ENCODE assay signal across 11 cellular contexts in genomic region chr11:121538054-121538453, GRCh38.
DNase-seq lines count a peak whose midpoint lies in the region; ATAC-seq and TF ChIP-seq lines count a peak whose summit lies in the region.
"Had no signal": no experiment of that assay in that cellular context is flagged by ENCODE, and none has a peak within 500 bp of the region (broad histone marks: within the 10 kb centered on the region; RNA-seq: fewer than 3 reads in every experiment).

No MANE protein-coding gene starts in this region.

- intact Hi-C loops in CD8-positive, alpha-beta T cell (cut with DNase I, micrococcal nuclease) = loop anchor here (2.0 to 5.0 kb wide), 2 partner anchors 17 to 221 kb away; no protein-coding TSS in a partner anchor
- intact Hi-C loops in dorsolateral prefrontal cortex (cut with DNase I) = loop anchor here in 1 of 2 donors (5.0 kb wide), 1 partner anchor 86 kb away; the partner anchor contains the start of genes SORL1 and SORL1-AS1

- CTCF ChIA-PET in CD8-positive, alpha-beta T cell (lab: Charles Lee) = interaction anchor here (0.7 kb wide), 1 partner anchor 36 kb away, joined by 3 read pairs; no protein-coding TSS in a partner anchor

- no peak overlapping the region for H3K4me3 ChIP-seq in CD8-positive, alpha-beta T cell (ENCODE audit: low read depth, low read length)
- no peak overlapping the region for H3K4me3 ChIP-seq in dorsolateral prefrontal cortex

- TF ChIP-seq CTCF in CD8-positive, alpha-beta T cell (IDR thresholded peaks at IDR 0.05) = no peak
- TF ChIP-seq CTCF in dorsolateral prefrontal cortex (IDR thresholded peaks at IDR 0.05 in 54 of 56, conservative IDR thresholded peaks at IDR 0.05 in 2 of 56; ENCODE audit: low read depth in 1 of 56, partially characterized antibody in 56 of 56) = no peak
- no peak for TF ChIP-seq CTCF in HFFc6 (IDR thresholded peaks at IDR 0.05)
- TF ChIP-seq CTCF in osteocyte (IDR thresholded peaks at IDR 0.05) = no peak

- no peaks in the 10 kb centered on the region for H3K27me3 Mint-ChIP-seq in CD8-positive, alpha-beta T cell (ENCODE audit: low read depth)
- H3K27me3 Mint-ChIP-seq in HFFc6 (ENCODE audit: insufficient read depth) (peaks cover 35% of the 10 kb centered on the region), osteocyte (ENCODE audit: unreplicated experiment) (peaks cover 23% of the 10 kb centered on the region)

- peaks cover 83% of the 10 kb centered on the region for H3K36me3 Mint-ChIP-seq in CD8-positive, alpha-beta T cell
- H3K36me3 Mint-ChIP-seq in HFFc6 (ENCODE audit: low read depth) (no peaks in the 10 kb centered on the region), osteocyte (ENCODE audit: unreplicated experiment) (no peaks in the 10 kb centered on the region)

- H3K9me3 ChIP-seq in CD8-positive, alpha-beta T cell (ENCODE audit: low read length) = no peaks in the 10 kb centered on the region
- H3K9me3 ChIP-seq: neutrophil had no signal

- no peaks in the 10 kb centered on the region for H3K27me3 ChIP-seq in CD8-positive, alpha-beta T cell (ENCODE audit: insufficient read depth, low read length)
- no peaks in the 10 kb centered on the region for H3K27me3 ChIP-seq in dorsolateral prefrontal cortex
- H3K27me3 ChIP-seq: neutrophil had no signal

- POLR2A ChIA-PET in CD8-positive, alpha-beta T cell (lab: Charles Lee) = interaction anchor here (1.4 kb wide), 1 partner anchor 14 kb away, joined by 3 read pairs; no protein-coding TSS in a partner anchor

- H3K27ac Mint-ChIP-seq in CD8-positive, alpha-beta T cell = peak overlapping the region; percentile 66
- H3K27ac Mint-ChIP-seq in HFFc6 (no peak overlapping the region), osteocyte (ENCODE audit: unreplicated experiment) (no peak overlapping the region)

- no peaks in the 10 kb centered on the region for H3K9me3 Mint-ChIP-seq in CD8-positive, alpha-beta T cell
- H3K9me3 Mint-ChIP-seq in HFFc6 (no peaks in the 10 kb centered on the region), osteocyte (ENCODE audit: unreplicated experiment) (no peaks in the 10 kb centered on the region)

- peaks cover 10% of the 10 kb centered on the region for H3K4me1 ChIP-seq in CD8-positive, alpha-beta T cell (ENCODE audit: insufficient read depth, low read length)

- no peak for DNase-seq in CD8-positive, alpha-beta T cell
- peak; percentile 15 for DNase-seq in NAMALWA (ENCODE audit: low spot score)
- no peak for DNase-seq in dorsolateral prefrontal cortex
- no peak for DNase-seq in HFFc6
- DNase-seq in osteocyte (ENCODE audit: extremely low spot score, unreplicated experiment) = no peak
- DNase-seq in stimulated activated CD4-positive, alpha-beta T cell treated with anti-CD3 and anti-CD28 coated beads, Interleukin-4, amount 100 ng/mL, for 24 hours = no peak
- DNase-seq: GOT3, NCI-H82 had no signal

- H3K4me3 Mint-ChIP-seq in CD8-positive, alpha-beta T cell = no peak overlapping the region
- H3K4me3 Mint-ChIP-seq in HFFc6 (no peak overlapping the region), osteocyte (ENCODE audit: unreplicated experiment) (no peak overlapping the region)

- H3K27ac ChIP-seq in CD8-positive, alpha-beta T cell (ENCODE audit: low read depth, low read length) = no peak overlapping the region
- H3K27ac ChIP-seq in dorsolateral prefrontal cortex = peak overlapping the region in 22 of 59 donors; percentile 4 to 94 (median 36)
- H3K27ac ChIP-seq: neutrophil had no signal

- H3K4me1 Mint-ChIP-seq in CD8-positive, alpha-beta T cell (ENCODE audit: low read depth) = peaks cover 62% of the 10 kb centered on the region
- H3K4me1 Mint-ChIP-seq in HFFc6 (ENCODE audit: low read depth) = no peaks in the 10 kb centered on the region
- no peaks in the 10 kb centered on the region for H3K4me1 Mint-ChIP-seq in osteocyte (ENCODE audit: unreplicated experiment)

- H3K36me3 ChIP-seq in CD8-positive, alpha-beta T cell (ENCODE audit: insufficient read depth, low read length) = peaks cover 45% of the 10 kb centered on the region

- no peak for ATAC-seq in CD8-positive, alpha-beta T cell
- ATAC-seq in GM18861 (IDR thresholded peaks at IDR 0.05; ENCODE audit: unreplicated experiment) = peak; percentile 56
- peak; percentile 82 for ATAC-seq in HG02678 (IDR thresholded peaks at IDR 0.05; ENCODE audit: unreplicated experiment)
